ENCODE assay signal across 16 cellular contexts in the genomic region with DNA sequence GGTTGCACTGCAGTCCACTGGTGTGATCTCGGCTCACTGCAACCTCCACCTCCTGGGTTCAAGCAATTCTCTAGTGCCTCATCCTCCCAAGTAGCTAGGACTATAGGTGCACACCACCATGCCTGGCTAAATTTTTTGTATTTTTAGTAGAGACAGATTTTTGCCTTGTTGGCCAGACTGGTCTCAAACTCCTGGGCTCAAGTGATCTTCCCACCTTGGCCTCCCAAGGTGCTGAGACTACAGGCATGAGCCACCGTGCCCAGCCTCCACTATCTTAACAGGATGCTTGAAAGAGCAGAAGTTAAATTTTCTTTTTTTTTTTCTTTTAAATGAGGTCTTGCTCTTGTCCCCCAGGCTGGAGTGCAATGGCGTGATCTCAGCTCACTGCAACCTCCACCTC. TPM values are rescaled to one million over a fixed set of nuclear protein-coding genes. Genes with fewer than 3 reads are reported as not detected.
"Had no signal": no experiment of that assay in that cellular context is flagged by ENCODE, and none has a peak within 500 bp of the region (broad histone marks: within the 10 kb centered on the region; RNA-seq: fewer than 3 reads in every experiment).

No MANE protein-coding gene starts in this region.

RNA-seq across cellular contexts. Expression of a gene that starts 8.6 kb away (rescaled TPM):
- total RNA-seq: activated CD4-positive, alpha-beta memory T cell treated with anti-CD3 and anti-CD28 coated beads, Interleukin-2, amount 10 ng/mL, durations not matched to agents 7 days and 5 days; activated CD4-positive, alpha-beta T cell treated with anti-CD3 and anti-CD28 coated beads for 36 hours; activated CD4-positive, alpha-beta T cell treated with anti-CD3 and anti-CD28 coated beads, Interleukin-2, amount 10 ng/mL, durations not matched to agents 7 days and 5 days; activated CD8-positive, alpha-beta memory T cell treated with anti-CD3 and anti-CD28 coated beads, Interleukin-2, amount 10 ng/mL, durations not matched to agents 7 days and 5 days; activated CD8-positive, alpha-beta T cell treated with anti-CD3 and anti-CD28 coated beads, Interleukin-2, amount 10 ng/mL, durations not matched to agents 7 days and 5 days; activated naive CD8-positive, alpha-beta T cell treated with anti-CD3 and anti-CD28 coated beads, Interleukin-2, amount 10 ng/mL, durations not matched to agents 7 days and 5 days; activated T-helper 2 cell treated with anti-CD3 and anti-CD28 coated beads, Interferon-gamma antibody, Interleukin-2, Interleukin-4, amounts not matched to agents 10 μg/mL and 5 μg/mL and 100 μg/mL, durations not matched to agents 14 hours and 24 hours and 36 hours; ascending aorta; bronchial epithelial cell; cardiac muscle cell; T-cell; T-helper 1 cell treated with Interleukin-12 subunit alpha and Interleukin-12 subunit beta and Interleukin-4 antibody, amounts not matched to agents 30 ng/mL and 1 ng/mL, for 36 hours; T-helper 17 cell; T-helper 2 cell treated with Interferon-gamma antibody and Interleukin-4, amounts not matched to agents 100 ng/mL and 5 ng/mL, for 36 hours; WTC11 had no signal
- polyA plus RNA-seq: adipose tissue, cardiac muscle cell had no signal

RNA-seq across cellular contexts. Expression of a gene that starts 11.2 kb away (rescaled TPM):
- total RNA-seq: activated CD4-positive, alpha-beta memory T cell treated with anti-CD3 and anti-CD28 coated beads, Interleukin-2, amount 10 ng/mL, durations not matched to agents 7 days and 5 days; activated CD4-positive, alpha-beta T cell treated with anti-CD3 and anti-CD28 coated beads for 36 hours; activated CD4-positive, alpha-beta T cell treated with anti-CD3 and anti-CD28 coated beads, Interleukin-2, amount 10 ng/mL, durations not matched to agents 7 days and 5 days; activated CD8-positive, alpha-beta memory T cell treated with anti-CD3 and anti-CD28 coated beads, Interleukin-2, amount 10 ng/mL, durations not matched to agents 7 days and 5 days; activated CD8-positive, alpha-beta T cell treated with anti-CD3 and anti-CD28 coated beads, Interleukin-2, amount 10 ng/mL, durations not matched to agents 7 days and 5 days; activated naive CD8-positive, alpha-beta T cell treated with anti-CD3 and anti-CD28 coated beads, Interleukin-2, amount 10 ng/mL, durations not matched to agents 7 days and 5 days; ascending aorta; bronchial epithelial cell; cardiac muscle cell; T-cell; T-helper 1 cell treated with Interleukin-12 subunit alpha and Interleukin-12 subunit beta and Interleukin-4 antibody, amounts not matched to agents 30 ng/mL and 1 ng/mL, for 36 hours; T-helper 17 cell; T-helper 2 cell treated with Interferon-gamma antibody and Interleukin-4, amounts not matched to agents 100 ng/mL and 5 ng/mL, for 36 hours; WTC11 had no signal
- polyA plus RNA-seq: cardiac muscle cell had no signal

RNA-seq across cellular contexts. Expression of a gene that starts 55.4 kb away (rescaled TPM):
- total RNA-seq: ascending aorta had no signal

RNA-seq across cellular contexts. Expression of a gene that starts 55.8 kb away (rescaled TPM):
- total RNA-seq: activated CD4-positive, alpha-beta T cell treated with anti-CD3 and anti-CD28 coated beads, Interleukin-2, amount 10 ng/mL, durations not matched to agents 7 days and 5 days; activated CD8-positive, alpha-beta memory T cell treated with anti-CD3 and anti-CD28 coated beads, Interleukin-2, amount 10 ng/mL, durations not matched to agents 7 days and 5 days; activated CD8-positive, alpha-beta T cell treated with anti-CD3 and anti-CD28 coated beads, Interleukin-2, amount 10 ng/mL, durations not matched to agents 7 days and 5 days; activated naive CD8-positive, alpha-beta T cell treated with anti-CD3 and anti-CD28 coated beads, Interleukin-2, amount 10 ng/mL, durations not matched to agents 7 days and 5 days; ascending aorta; bronchial epithelial cell; cardiac muscle cell; WTC11 had no signal
- polyA plus RNA-seq: adipose tissue, cardiac muscle cell had no signal
